ENCODE assay signal across 1 cellular context in the genomic region with DNA sequence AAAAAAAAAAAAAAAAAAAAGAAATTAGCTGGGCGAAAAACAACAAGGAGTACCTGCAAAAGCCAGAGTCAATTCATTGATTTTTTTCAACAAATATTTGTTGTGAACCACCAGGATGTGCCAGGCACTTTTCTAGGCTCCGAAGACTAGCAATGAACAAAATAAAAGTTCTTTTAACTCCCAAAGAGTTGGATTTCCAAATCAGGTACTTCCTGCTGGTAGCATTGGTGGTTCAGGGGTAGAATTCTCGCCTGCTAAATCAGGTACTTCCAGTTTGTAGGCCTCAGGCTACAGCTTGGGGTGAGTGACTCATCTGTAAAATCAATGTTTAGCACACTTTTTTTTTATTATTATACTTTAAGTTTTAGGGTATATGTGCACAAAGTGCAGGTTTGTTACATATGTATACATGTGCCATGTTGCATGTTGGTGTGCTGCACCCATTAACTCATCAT.
TF ChIP-seq lines count a peak whose summit lies in the region.

No MANE protein-coding gene starts in this region.

TF ChIP-seq in IMR-90, 13 proteins besides CTCF, POLR2A, EP300 and RAD21 (continued from another document):
- TF ChIP-seq MXI1 (IDR thresholded peaks at IDR 0.05; ENCODE audit: borderline replicate concordance, low read depth, low read length) = no peak
